ENCODE assay signal across 13 cellular contexts in the genomic region with DNA sequence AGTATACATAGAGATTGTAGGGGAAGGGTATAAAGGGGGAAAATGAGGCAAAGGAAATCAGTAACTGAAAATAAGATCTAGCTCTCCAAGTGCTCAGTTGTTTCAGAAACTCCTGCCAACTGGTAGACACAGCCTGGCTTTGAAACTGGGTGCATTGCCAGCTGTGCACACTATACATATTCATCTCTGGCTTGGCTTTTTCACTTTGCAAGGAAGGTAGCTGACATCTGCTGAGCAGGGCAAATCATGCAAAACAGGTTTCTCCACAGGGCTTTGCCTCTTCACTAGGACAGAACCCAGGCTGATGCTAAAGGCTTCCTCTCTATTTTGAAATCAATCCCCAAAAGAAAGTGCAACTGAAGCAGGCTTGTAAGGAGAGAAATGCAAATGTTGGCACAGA.
DNase-seq lines count a peak whose midpoint lies in the region; ATAC-seq lines count a peak whose summit lies in the region.
"Had no signal": no experiment of that assay in that cellular context is flagged by ENCODE, and none has a peak within 500 bp of the region (broad histone marks: within the 10 kb centered on the region; RNA-seq: fewer than 3 reads in every experiment).

No MANE protein-coding gene starts in this region.

- no peak for DNase-seq in left ventricle myocardium superior
- no peak for DNase-seq in left cardiac atrium
- DNase-seq in NCI-H69 (lab: John Stamatoyannopoulos, UW), result peak; percentile 10
- DNase-seq in AG08396 (ENCODE audit: low spot score), result no peak
- no peak for DNase-seq in NCI-H187 (lab: John Stamatoyannopoulos, UW)
- DNase-seq in H7, result no peak
- DNase-seq: activated B cell treated with CpG ODN at 0.5 μM for 24 hours; activated effector memory CD4-positive, alpha-beta T cell treated with anti-CD3 and anti-CD28 coated beads, Interleukin-2, amount 50 U/mL, for 16 hours; GDM1; KBM-7; naive B cell had no signal

- intact Hi-C loops in left ventricle myocardium superior (cut with micrococcal nuclease) (loop anchor here (10.0 kb wide), 1 partner anchor 129 kb away; no protein-coding TSS in a partner anchor), left cardiac atrium (cut with DNase I) (loop anchor here in 1 of 2 donors (10.0 kb wide), 1 partner anchor 129 kb away; no protein-coding TSS in a partner anchor)

- no peaks in the 10 kb centered on the region for H3K36me3 ChIP-seq in H7 (replicated peaks; ENCODE audit: control insufficient read depth, insufficient read depth, low read length)

- no peaks in the 10 kb centered on the region for H3K27me3 ChIP-seq in H7 (ENCODE audit: control insufficient read depth, insufficient read depth, low read length)

- peak; percentile 32 for ATAC-seq in left ventricle myocardium superior
- ATAC-seq in left cardiac atrium, result no peak
- ATAC-seq in HG03045 (IDR thresholded peaks at IDR 0.05; ENCODE audit: unreplicated experiment), result peak; percentile 87
- no peak for ATAC-seq in HG03135 (IDR thresholded peaks at IDR 0.05; ENCODE audit: unreplicated experiment)

- H3K4me3 ChIP-seq in H7 (ENCODE audit: insufficient read depth, low read depth, low read length), result no peak overlapping the region

Comparison
In these comparisons a context has a peak if more than half of its experiments do, and no peak if none do; other contexts are left out.
1. ATAC-seq: peak in left ventricle myocardium superior (single experiment) and HG03045 (single experiment); none in left cardiac atrium (0 of 2) and HG03135 (single experiment).